ENCODE assay signal across 12 cellular contexts in genomic region chr1:90725961-90726715, GRCh38. TPM values are rescaled to one million over a fixed set of nuclear protein-coding genes. Genes with fewer than 3 reads are reported as not detected.
A peak's percentile ranks its signal among the peaks of the same experiment; 100 is the strongest.
DNase-seq lines count a peak whose midpoint lies in the region; ATAC-seq and TF ChIP-seq lines count a peak whose summit lies in the region.
"Had no signal": no experiment of that assay in that cellular context is flagged by ENCODE, and none has a peak within 500 bp of the region (broad histone marks: within the 10 kb centered on the region; RNA-seq: fewer than 3 reads in every experiment).

No MANE protein-coding gene starts in this region.

- no peak for TF ChIP-seq POLR2A in esophagus muscularis mucosa (IDR thresholded peaks at IDR 0.05; ENCODE audit: low read depth)

- TF ChIP-seq CTCF in esophagus muscularis mucosa (IDR thresholded peaks at IDR 0.05) (no peak), osteocyte (IDR thresholded peaks at IDR 0.05) (no peak)

- no peaks in the 10 kb centered on the region for H3K9me3 ChIP-seq in esophagus muscularis mucosa

- H3K4me1 Mint-ChIP-seq in T-helper 1 cell treated with Interleukin-12 subunit alpha and Interleukin-12 subunit beta and Interleukin-4 antibody, amounts not matched to agents 30 μg/mL and 1 μg/mL, for 36 hours (ENCODE audit: low read depth), result peaks cover 38% of the 10 kb centered on the region
- H3K4me1 Mint-ChIP-seq in osteocyte (ENCODE audit: unreplicated experiment), result peaks cover 53% of the 10 kb centered on the region

- TF ChIP-seq EP300 in esophagus muscularis mucosa (IDR thresholded peaks at IDR 0.05), result no peak

- 5% methylated on average over 35 of the region's 35 CpGs for WGBS in esophagus muscularis mucosa

- H3K9me3 Mint-ChIP-seq in T-helper 1 cell treated with Interleukin-12 subunit alpha and Interleukin-12 subunit beta and Interleukin-4 antibody, amounts not matched to agents 30 μg/mL and 1 μg/mL, for 36 hours, result peaks cover 17% of the 10 kb centered on the region
- H3K9me3 Mint-ChIP-seq in osteocyte (ENCODE audit: unreplicated experiment), result peaks cover 3% of the 10 kb centered on the region

- H3K4me3 ChIP-seq in esophagus muscularis mucosa, result peak overlapping the region; percentile 35 to 53 (median 39)

- peaks cover 21 to 100% (median 91%) of the 10 kb centered on the region in 4 donors for H3K27me3 ChIP-seq in esophagus muscularis mucosa

- H3K36me3 Mint-ChIP-seq in T-helper 1 cell treated with Interleukin-12 subunit alpha and Interleukin-12 subunit beta and Interleukin-4 antibody, amounts not matched to agents 30 μg/mL and 1 μg/mL, for 36 hours (ENCODE audit: low read depth), result peaks cover 18% of the 10 kb centered on the region
- H3K36me3 Mint-ChIP-seq in osteocyte (ENCODE audit: unreplicated experiment), result peaks cover 2% of the 10 kb centered on the region

- peaks cover 98% of the 10 kb centered on the region for H3K27me3 Mint-ChIP-seq in T-helper 1 cell treated with Interleukin-12 subunit alpha and Interleukin-12 subunit beta and Interleukin-4 antibody, amounts not matched to agents 30 μg/mL and 1 μg/mL, for 36 hours (ENCODE audit: low read depth)
- peaks cover 92% of the 10 kb centered on the region for H3K27me3 Mint-ChIP-seq in osteocyte (ENCODE audit: unreplicated experiment)

- H3K27ac ChIP-seq in esophagus muscularis mucosa (replicated peaks in 1 of 4), result no peak overlapping the region

- intact Hi-C loops in esophagus muscularis mucosa (cut with DNase I), result no loop called here

- H3K27ac Mint-ChIP-seq in T-helper 1 cell treated with Interleukin-12 subunit alpha and Interleukin-12 subunit beta and Interleukin-4 antibody, amounts not matched to agents 30 μg/mL and 1 μg/mL, for 36 hours, result peak overlapping the region; percentile 90
- H3K27ac Mint-ChIP-seq in osteocyte (ENCODE audit: unreplicated experiment), result no peak overlapping the region

- H3K36me3 ChIP-seq in esophagus muscularis mucosa, result no peaks in the 10 kb centered on the region

- H3K4me3 Mint-ChIP-seq in T-helper 1 cell treated with Interleukin-12 subunit alpha and Interleukin-12 subunit beta and Interleukin-4 antibody, amounts not matched to agents 30 μg/mL and 1 μg/mL, for 36 hours, result peak overlapping the region; percentile 73
- H3K4me3 Mint-ChIP-seq in osteocyte (ENCODE audit: unreplicated experiment), result peak overlapping the region; percentile 60

- H3K4me1 ChIP-seq in esophagus muscularis mucosa, result peaks cover 50 to 72% (median 67%) of the 10 kb centered on the region in 4 donors

- ATAC-seq in HG02588 (IDR thresholded peaks at IDR 0.05; ENCODE audit: unreplicated experiment), result no peak
- no peak for ATAC-seq in GM18858 (IDR thresholded peaks at IDR 0.05; ENCODE audit: unreplicated experiment)

- DNase-seq in EH (ENCODE audit: low read depth) (peak; percentile 9), esophagus muscularis mucosa (ENCODE audit: extremely low spot score) (peak; percentile 89), osteocyte (ENCODE audit: extremely low spot score, unreplicated experiment) (no peak), nucleus accumbens (lab: John Stamatoyannopoulos, UW) (no peak), SW 1271 (lab: John Stamatoyannopoulos, UW) (no peak)
- DNase-seq: GDM1 had no signal

RNA-seq across cellular contexts. Expression of gene BARHL2, which starts 9.0 kb away (rescaled TPM):
- total RNA-seq in esophagus muscularis mucosa, result not detected
- not detected in 2 replicates for total RNA-seq in osteocyte
- total RNA-seq: HT1080, sciatic nerve, ureter had no signal

Comparison
In these comparisons a context has a peak if more than half of its experiments do, and no peak if none do; other contexts are left out.
1. DNase-seq: peak in EH (single experiment) and esophagus muscularis mucosa (single experiment); none in osteocyte (single experiment), nucleus accumbens (0 of 56) and SW 1271 (0 of 2).